ENCODE assay signal across 1 cellular context in the genomic region with DNA sequence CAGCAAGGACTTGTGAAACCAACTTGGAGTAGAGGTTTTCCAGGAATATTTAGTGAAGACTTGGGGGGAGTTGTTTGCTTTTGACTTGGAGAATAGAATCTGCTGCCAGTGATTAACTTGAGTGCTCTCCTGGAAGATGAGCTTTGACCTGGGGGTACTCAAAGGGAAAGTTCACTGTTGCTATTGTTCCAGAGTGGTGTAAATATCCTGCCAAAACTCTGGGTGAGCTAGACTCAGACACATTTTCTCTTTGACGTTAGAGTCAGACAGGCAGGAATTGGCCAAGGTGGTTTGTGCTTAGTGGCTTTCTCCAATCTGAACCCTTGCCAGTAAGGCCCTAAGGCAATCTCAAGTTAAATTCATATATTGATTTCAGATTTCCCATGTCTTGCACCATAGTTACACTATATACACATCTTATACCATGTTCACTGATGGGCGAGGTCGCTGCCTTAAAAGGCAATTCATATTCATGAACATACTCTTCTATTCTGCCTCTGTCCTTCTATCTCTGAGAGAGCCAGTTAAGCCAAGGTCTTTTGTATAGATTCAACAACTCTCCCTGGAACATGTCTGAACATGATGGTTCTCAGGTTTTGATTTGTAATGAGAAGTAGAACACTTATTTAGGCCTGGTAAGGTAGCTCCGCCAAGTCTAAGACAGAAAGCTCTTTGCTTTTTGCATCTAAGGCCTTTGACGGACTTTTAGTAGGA.
TF ChIP-seq lines count a peak whose summit lies in the region.

No MANE protein-coding gene starts in this region.

TF ChIP-seq in HepG2, 621 proteins besides CTCF, POLR2A, EP300 and RAD21 (continued from another document and continues in another):
- TF ChIP-seq, protein P1, sequence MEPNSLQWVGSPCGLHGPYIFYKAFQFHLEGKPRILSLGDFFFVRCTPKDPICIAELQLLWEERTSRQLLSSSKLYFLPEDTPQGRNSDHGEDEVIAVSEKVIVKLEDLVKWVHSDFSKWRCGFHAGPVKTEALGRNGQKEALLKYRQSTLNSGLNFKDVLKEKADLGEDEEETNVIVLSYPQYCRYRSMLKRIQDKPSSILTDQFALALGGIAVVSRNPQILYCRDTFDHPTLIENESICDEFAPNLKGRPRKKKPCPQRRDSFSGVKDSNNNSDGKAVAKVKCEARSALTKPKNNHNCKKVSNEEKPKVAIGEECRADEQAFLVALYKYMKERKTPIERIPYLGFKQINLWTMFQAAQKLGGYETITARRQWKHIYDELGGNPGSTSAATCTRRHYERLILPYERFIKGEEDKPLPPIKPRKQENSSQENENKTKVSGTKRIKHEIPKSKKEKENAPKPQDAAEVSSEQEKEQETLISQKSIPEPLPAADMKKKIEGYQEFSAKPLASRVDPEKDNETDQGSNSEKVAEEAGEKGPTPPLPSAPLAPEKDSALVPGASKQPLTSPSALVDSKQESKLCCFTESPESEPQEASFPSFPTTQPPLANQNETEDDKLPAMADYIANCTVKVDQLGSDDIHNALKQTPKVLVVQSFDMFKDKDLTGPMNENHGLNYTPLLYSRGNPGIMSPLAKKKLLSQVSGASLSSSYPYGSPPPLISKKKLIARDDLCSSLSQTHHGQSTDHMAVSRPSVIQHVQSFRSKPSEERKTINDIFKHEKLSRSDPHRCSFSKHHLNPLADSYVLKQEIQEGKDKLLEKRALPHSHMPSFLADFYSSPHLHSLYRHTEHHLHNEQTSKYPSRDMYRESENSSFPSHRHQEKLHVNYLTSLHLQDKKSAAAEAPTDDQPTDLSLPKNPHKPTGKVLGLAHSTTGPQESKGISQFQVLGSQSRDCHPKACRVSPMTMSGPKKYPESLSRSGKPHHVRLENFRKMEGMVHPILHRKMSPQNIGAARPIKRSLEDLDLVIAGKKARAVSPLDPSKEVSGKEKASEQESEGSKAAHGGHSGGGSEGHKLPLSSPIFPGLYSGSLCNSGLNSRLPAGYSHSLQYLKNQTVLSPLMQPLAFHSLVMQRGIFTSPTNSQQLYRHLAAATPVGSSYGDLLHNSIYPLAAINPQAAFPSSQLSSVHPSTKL (CRISPR knock-in tag; IDR thresholded peaks at IDR 0.05) = peak; percentile 90
- TF ChIP-seq ZNF234 (CRISPR knock-in tag; conservative IDR thresholded peaks at IDR 0.05) (no peak), ZNF10 (CRISPR knock-in tag; IDR thresholded peaks at IDR 0.05; ENCODE audit: borderline replicate concordance, low read depth) (no peak), SYNCRIP (IDR thresholded peaks at IDR 0.05; ENCODE audit: insufficient read depth, low read depth, low read length) (no peak), NR2F6 (IDR thresholded peaks at IDR 0.05) (peak; percentile 44; the same call in 1 of the 2 replicates), NR2F6 (CRISPR knock-in tag; IDR thresholded peaks at IDR 0.05) (0 out of 2 replicates have a peak, but pooled peaks have one; percentile 28), CEBPG (CRISPR knock-in tag; IDR thresholded peaks at IDR 0.05) (peak; percentile 10; the same call in 1 of the 2 replicates), ZNF670 (CRISPR knock-in tag; IDR thresholded peaks at IDR 0.05; ENCODE audit: borderline replicate concordance) (no peak), MAFG (CRISPR knock-in tag; IDR thresholded peaks at IDR 0.05) (no peak), BCL6 (CRISPR knock-in tag; IDR thresholded peaks at IDR 0.05) (peak; percentile 97), MED13 (CRISPR knock-in tag; IDR thresholded peaks at IDR 0.05) (no peak), NR2C2 (CRISPR knock-in tag; IDR thresholded peaks at IDR 0.05; ENCODE audit: borderline replicate concordance) (peak; percentile 15; the same call in 1 of the 2 replicates), NCOA2 (CRISPR knock-in tag; IDR thresholded peaks at IDR 0.05) (peak; percentile 59), ZNF570 (CRISPR knock-in tag; IDR thresholded peaks at IDR 0.05; ENCODE audit: borderline replicate concordance) (no peak), FOXK1 (CRISPR knock-in tag; IDR thresholded peaks at IDR 0.05; ENCODE audit: borderline replicate concordance, low read depth) (peak; percentile 40; the same call in 1 of the 2 replicates), HOXA3 (CRISPR knock-in tag; IDR thresholded peaks at IDR 0.05) (0 out of 2 replicates have a peak, but pooled peaks have one; percentile 26), ZMYM2 (CRISPR knock-in tag; IDR thresholded peaks at IDR 0.05) (peak; percentile 81; the same call in 1 of the 2 replicates), ZNF235 (CRISPR knock-in tag; IDR thresholded peaks at IDR 0.05; ENCODE audit: borderline replicate concordance) (no peak), CREM (IDR thresholded peaks at IDR 0.05) (peak; percentile 44; the same call in 1 of the 2 replicates), CREM (CRISPR knock-in tag; IDR thresholded peaks at IDR 0.05) (no peak), KLF12 (CRISPR knock-in tag; IDR thresholded peaks at IDR 0.05; ENCODE audit: borderline replicate concordance) (no peak), RORA (CRISPR knock-in tag; IDR thresholded peaks at IDR 0.05) (no peak), NR2F1 (CRISPR knock-in tag; IDR thresholded peaks at IDR 0.05) (peak in 1 of 2 experiments; percentile 32; a peak in 1 of 4 replicates), KDM1A (CRISPR knock-in tag; IDR thresholded peaks at IDR 0.05) (0 out of 2 replicates have a peak, but pooled peaks have one; percentile 16), ZBTB42 (CRISPR knock-in tag; IDR thresholded peaks at IDR 0.05) (no peak), SAP130 (CRISPR knock-in tag; IDR thresholded peaks at IDR 0.05; ENCODE audit: low read depth) (peak; percentile 16; the same call in 1 of the 2 replicates), CREB1 (IDR thresholded peaks at IDR 0.05) (no peak), CREB1 (CRISPR knock-in tag; IDR thresholded peaks at IDR 0.05) (0 out of 2 replicates have a peak, but pooled peaks have one; percentile 25), ZNF335 (CRISPR knock-in tag; IDR thresholded peaks at IDR 0.05) (no peak), ASH2L (IDR thresholded peaks at IDR 0.05; ENCODE audit: insufficient read length, low read depth, low read length) (peak; percentile 42), HOXD1 (CRISPR knock-in tag; IDR thresholded peaks at IDR 0.05) (no peak), TEAD3 (CRISPR knock-in tag; optimal IDR thresholded peaks at IDR 0.05; ENCODE audit: borderline replicate concordance) (peak; percentile 36), EHMT2 (IDR thresholded peaks at IDR 0.05; ENCODE audit: borderline replicate concordance, low read depth, low read length) (peak; percentile 77; the same call in 1 of the 2 replicates), TSC22D2 (CRISPR knock-in tag; IDR thresholded peaks at IDR 0.05; ENCODE audit: borderline replicate concordance) (no peak), SOX13 (IDR thresholded peaks at IDR 0.05) (peak; percentile 88), SOX13 (CRISPR knock-in tag; conservative IDR thresholded peaks at IDR 0.05 in 1 of 2, IDR thresholded peaks at IDR 0.05 in 1 of 2) (peak; percentile 35 to 94; a peak in 2 of 4 replicates), RCOR2 (CRISPR knock-in tag; IDR thresholded peaks at IDR 0.05) (peak; percentile 68; the same call in 1 of the 2 replicates)
- TF ChIP-seq, protein P2, sequence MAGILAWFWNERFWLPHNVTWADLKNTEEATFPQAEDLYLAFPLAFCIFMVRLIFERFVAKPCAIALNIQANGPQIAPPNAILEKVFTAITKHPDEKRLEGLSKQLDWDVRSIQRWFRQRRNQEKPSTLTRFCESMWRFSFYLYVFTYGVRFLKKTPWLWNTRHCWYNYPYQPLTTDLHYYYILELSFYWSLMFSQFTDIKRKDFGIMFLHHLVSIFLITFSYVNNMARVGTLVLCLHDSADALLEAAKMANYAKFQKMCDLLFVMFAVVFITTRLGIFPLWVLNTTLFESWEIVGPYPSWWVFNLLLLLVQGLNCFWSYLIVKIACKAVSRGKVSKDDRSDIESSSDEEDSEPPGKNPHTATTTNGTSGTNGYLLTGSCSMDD (CRISPR knock-in tag; IDR thresholded peaks at IDR 0.05) = no peak
- TF ChIP-seq, protein P3, sequence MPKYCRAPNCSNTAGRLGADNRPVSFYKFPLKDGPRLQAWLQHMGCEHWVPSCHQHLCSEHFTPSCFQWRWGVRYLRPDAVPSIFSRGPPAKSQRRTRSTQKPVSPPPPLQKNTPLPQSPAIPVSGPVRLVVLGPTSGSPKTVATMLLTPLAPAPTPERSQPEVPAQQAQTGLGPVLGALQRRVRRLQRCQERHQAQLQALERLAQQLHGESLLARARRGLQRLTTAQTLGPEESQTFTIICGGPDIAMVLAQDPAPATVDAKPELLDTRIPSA (CRISPR knock-in tag; IDR thresholded peaks at IDR 0.05; ENCODE audit: borderline replicate concordance) = no peak
- TF ChIP-seq, protein P4, sequence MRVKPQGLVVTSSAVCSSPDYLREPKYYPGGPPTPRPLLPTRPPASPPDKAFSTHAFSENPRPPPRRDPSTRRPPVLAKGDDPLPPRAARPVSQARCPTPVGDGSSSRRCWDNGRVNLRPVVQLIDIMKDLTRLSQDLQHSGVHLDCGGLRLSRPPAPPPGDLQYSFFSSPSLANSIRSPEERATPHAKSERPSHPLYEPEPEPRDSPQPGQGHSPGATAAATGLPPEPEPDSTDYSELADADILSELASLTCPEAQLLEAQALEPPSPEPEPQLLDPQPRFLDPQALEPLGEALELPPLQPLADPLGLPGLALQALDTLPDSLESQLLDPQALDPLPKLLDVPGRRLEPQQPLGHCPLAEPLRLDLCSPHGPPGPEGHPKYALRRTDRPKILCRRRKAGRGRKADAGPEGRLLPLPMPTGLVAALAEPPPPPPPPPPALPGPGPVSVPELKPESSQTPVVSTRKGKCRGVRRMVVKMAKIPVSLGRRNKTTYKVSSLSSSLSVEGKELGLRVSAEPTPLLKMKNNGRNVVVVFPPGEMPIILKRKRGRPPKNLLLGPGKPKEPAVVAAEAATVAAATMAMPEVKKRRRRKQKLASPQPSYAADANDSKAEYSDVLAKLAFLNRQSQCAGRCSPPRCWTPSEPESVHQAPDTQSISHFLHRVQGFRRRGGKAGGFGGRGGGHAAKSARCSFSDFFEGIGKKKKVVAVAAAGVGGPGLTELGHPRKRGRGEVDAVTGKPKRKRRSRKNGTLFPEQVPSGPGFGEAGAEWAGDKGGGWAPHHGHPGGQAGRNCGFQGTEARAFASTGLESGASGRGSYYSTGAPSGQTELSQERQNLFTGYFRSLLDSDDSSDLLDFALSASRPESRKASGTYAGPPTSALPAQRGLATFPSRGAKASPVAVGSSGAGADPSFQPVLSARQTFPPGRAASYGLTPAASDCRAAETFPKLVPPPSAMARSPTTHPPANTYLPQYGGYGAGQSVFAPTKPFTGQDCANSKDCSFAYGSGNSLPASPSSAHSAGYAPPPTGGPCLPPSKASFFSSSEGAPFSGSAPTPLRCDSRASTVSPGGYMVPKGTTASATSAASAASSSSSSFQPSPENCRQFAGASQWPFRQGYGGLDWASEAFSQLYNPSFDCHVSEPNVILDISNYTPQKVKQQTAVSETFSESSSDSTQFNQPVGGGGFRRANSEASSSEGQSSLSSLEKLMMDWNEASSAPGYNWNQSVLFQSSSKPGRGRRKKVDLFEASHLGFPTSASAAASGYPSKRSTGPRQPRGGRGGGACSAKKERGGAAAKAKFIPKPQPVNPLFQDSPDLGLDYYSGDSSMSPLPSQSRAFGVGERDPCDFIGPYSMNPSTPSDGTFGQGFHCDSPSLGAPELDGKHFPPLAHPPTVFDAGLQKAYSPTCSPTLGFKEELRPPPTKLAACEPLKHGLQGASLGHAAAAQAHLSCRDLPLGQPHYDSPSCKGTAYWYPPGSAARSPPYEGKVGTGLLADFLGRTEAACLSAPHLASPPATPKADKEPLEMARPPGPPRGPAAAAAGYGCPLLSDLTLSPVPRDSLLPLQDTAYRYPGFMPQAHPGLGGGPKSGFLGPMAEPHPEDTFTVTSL (CRISPR knock-in tag; IDR thresholded peaks at IDR 0.05; ENCODE audit: borderline replicate concordance) = no peak
- TF ChIP-seq, protein P5, sequence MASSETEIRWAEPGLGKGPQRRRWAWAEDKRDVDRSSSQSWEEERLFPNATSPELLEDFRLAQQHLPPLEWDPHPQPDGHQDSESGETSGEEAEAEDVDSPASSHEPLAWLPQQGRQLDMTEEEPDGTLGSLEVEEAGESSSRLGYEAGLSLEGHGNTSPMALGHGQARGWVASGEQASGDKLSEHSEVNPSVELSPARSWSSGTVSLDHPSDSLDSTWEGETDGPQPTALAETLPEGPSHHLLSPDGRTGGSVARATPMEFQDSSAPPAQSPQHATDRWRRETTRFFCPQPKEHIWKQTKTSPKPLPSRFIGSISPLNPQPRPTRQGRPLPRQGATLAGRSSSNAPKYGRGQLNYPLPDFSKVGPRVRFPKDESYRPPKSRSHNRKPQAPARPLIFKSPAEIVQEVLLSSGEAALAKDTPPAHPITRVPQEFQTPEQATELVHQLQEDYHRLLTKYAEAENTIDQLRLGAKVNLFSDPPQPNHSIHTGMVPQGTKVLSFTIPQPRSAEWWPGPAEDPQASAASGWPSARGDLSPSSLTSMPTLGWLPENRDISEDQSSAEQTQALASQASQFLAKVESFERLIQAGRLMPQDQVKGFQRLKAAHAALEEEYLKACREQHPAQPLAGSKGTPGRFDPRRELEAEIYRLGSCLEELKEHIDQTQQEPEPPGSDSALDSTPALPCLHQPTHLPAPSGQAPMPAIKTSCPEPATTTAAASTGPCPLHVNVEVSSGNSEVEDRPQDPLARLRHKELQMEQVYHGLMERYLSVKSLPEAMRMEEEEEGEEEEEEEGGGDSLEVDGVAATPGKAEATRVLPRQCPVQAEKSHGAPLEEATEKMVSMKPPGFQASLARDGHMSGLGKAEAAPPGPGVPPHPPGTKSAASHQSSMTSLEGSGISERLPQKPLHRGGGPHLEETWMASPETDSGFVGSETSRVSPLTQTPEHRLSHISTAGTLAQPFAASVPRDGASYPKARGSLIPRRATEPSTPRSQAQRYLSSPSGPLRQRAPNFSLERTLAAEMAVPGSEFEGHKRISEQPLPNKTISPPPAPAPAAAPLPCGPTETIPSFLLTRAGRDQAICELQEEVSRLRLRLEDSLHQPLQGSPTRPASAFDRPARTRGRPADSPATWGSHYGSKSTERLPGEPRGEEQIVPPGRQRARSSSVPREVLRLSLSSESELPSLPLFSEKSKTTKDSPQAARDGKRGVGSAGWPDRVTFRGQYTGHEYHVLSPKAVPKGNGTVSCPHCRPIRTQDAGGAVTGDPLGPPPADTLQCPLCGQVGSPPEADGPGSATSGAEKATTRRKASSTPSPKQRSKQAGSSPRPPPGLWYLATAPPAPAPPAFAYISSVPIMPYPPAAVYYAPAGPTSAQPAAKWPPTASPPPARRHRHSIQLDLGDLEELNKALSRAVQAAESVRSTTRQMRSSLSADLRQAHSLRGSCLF (CRISPR knock-in tag; IDR thresholded peaks at IDR 0.05; ENCODE audit: borderline replicate concordance) = no peak
- TF ChIP-seq, protein P6, sequence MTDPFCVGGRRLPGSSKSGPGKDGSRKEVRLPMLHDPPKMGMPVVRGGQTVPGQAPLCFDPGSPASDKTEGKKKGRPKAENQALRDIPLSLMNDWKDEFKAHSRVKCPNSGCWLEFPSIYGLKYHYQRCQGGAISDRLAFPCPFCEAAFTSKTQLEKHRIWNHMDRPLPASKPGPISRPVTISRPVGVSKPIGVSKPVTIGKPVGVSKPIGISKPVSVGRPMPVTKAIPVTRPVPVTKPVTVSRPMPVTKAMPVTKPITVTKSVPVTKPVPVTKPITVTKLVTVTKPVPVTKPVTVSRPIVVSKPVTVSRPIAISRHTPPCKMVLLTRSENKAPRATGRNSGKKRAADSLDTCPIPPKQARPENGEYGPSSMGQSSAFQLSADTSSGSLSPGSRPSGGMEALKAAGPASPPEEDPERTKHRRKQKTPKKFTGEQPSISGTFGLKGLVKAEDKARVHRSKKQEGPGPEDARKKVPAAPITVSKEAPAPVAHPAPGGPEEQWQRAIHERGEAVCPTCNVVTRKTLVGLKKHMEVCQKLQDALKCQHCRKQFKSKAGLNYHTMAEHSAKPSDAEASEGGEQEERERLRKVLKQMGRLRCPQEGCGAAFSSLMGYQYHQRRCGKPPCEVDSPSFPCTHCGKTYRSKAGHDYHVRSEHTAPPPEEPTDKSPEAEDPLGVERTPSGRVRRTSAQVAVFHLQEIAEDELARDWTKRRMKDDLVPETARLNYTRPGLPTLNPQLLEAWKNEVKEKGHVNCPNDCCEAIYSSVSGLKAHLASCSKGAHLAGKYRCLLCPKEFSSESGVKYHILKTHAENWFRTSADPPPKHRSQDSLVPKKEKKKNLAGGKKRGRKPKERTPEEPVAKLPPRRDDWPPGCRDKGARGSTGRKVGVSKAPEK (CRISPR knock-in tag; IDR thresholded peaks at IDR 0.05; ENCODE audit: borderline replicate concordance) = no peak
